1 cellular context compared by ENCODE assay signal in genomic region chr1:107056426-107057196, GRCh38.
TF ChIP-seq lines count a peak whose summit lies in the region.

Gene PRMT6, plus strand, starts transcription at chr1:107056674. Its CDS starts 42 bp downstream, at chr1:107056716.

TF ChIP-seq in H1, 55 proteins besides CTCF, POLR2A, EP300 and RAD21:
- TF ChIP-seq RFX5 (IDR thresholded peaks at IDR 0.05; ENCODE audit: borderline replicate concordance, low read depth, low read length) (no peak), KDM1A (IDR thresholded peaks at IDR 0.05; ENCODE audit: borderline replicate concordance, low read length) (no peak), SP1 (IDR thresholded peaks at IDR 0.05; ENCODE audit: low read depth, low read length) (no peak), KDM4A (IDR thresholded peaks at IDR 0.05; ENCODE audit: low read depth, low read length, severe bottlenecking) (peak; percentile 93), SRF (IDR thresholded peaks at IDR 0.05; ENCODE audit: low read depth, low read length) (0 out of 2 replicates have a peak, but pooled peaks have one; percentile 8), CHD1 (IDR thresholded peaks at IDR 0.05; ENCODE audit: low read depth, low read length) (no peak), NRF1 (IDR thresholded peaks at IDR 0.05; ENCODE audit: low read depth, low read length) (no peak), POU5F1 (IDR thresholded peaks at IDR 0.05; ENCODE audit: low read depth, low read length) (no peak), USF2 (IDR thresholded peaks at IDR 0.05; ENCODE audit: low read length) (no peak), ASH2L (IDR thresholded peaks at IDR 0.05; ENCODE audit: low read length) (peak; percentile 63), SUZ12 (IDR thresholded peaks at IDR 0.05; ENCODE audit: low read length) (no peak), CREB1 (IDR thresholded peaks at IDR 0.05) (0 out of 2 replicates have a peak, but pooled peaks have one; percentile 22), PHF8 (conservative IDR thresholded peaks at IDR 0.05; ENCODE audit: low read depth, low read length) (peak; percentile 92), SIX5 (IDR thresholded peaks at IDR 0.05; ENCODE audit: low read depth, low read length) (peak; percentile 73), JUND (IDR thresholded peaks at IDR 0.05; ENCODE audit: low read length) (no peak), JUN (IDR thresholded peaks at IDR 0.05; ENCODE audit: low read depth, low read length) (no peak), MAX (IDR thresholded peaks at IDR 0.05) (peak; percentile 62; the same call in 1 of the 2 replicates), TAF7 (optimal IDR thresholded peaks at IDR 0.05; ENCODE audit: borderline replicate concordance, low read depth, low read length) (peak; percentile 84), POLR2AphosphoS5 (IDR thresholded peaks at IDR 0.05; ENCODE audit: low read depth, low read length) (peak; percentile 46; the same call in 1 of the 2 replicates), KDM5A (IDR thresholded peaks at IDR 0.05; ENCODE audit: low read length) (peak; percentile 9; the same call in 1 of the 2 replicates), ATF2 (IDR thresholded peaks at IDR 0.05; ENCODE audit: low read length) (no peak), MAFK (IDR thresholded peaks at IDR 0.05; ENCODE audit: low read depth, low read length) (no peak), TBP (IDR thresholded peaks at IDR 0.05; ENCODE audit: low read depth, low read length) (peak; percentile 63), YY1 (IDR thresholded peaks at IDR 0.05; ENCODE audit: low read depth, low read length) (peak; percentile 92), SP4 (IDR thresholded peaks at IDR 0.05; ENCODE audit: low read length) (no peak), TAF1 (IDR thresholded peaks at IDR 0.05; ENCODE audit: low read depth, low read length) (peak; percentile 92), SIN3A (conservative IDR thresholded peaks at IDR 0.05 in 1 of 2, IDR thresholded peaks at IDR 0.05 in 1 of 2; ENCODE audit: low read depth in 1 of 2, low read length in 2 of 2) (0 out of 4 replicates have a peak, but pooled peaks of 1 of the 2 experiments have one; percentile 43)
- TF ChIP-seq, protein P1, sequence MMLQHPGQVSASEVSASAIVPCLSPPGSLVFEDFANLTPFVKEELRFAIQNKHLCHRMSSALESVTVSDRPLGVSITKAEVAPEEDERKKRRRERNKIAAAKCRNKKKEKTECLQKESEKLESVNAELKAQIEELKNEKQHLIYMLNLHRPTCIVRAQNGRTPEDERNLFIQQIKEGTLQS (IDR thresholded peaks at IDR 0.05; ENCODE audit: insufficient read depth, low read depth, low read length): no peak
